In genomic region chr6:154408906-154409500, GRCh38 we compare ENCODE assay signal across 11 cellular contexts. TPM values are rescaled to one million over a fixed set of nuclear protein-coding genes. Genes with fewer than 3 reads are reported as not detected.
DNase-seq lines count a peak whose midpoint lies in the region; ATAC-seq and TF ChIP-seq lines count a peak whose summit lies in the region.
"Had no signal": no experiment of that assay in that cellular context is flagged by ENCODE, and none has a peak within 500 bp of the region (broad histone marks: within the 10 kb centered on the region; RNA-seq: fewer than 3 reads in every experiment).

No MANE protein-coding gene starts in this region.

- H3K27me3 ChIP-seq in WERI-Rb-1 (ENCODE audit: insufficient read depth, low read depth, severe bottlenecking) (no peaks in the 10 kb centered on the region), hepatocyte (no peaks in the 10 kb centered on the region), upper lobe of right lung (no peaks in the 10 kb centered on the region), esophagus squamous epithelium (no peaks in the 10 kb centered on the region)

- H3K27ac Mint-ChIP-seq in activated naive CD4-positive, alpha-beta T cell treated with anti-CD3 and anti-CD28 coated beads for 36 hours, result no peak overlapping the region
- H3K27ac Mint-ChIP-seq: CD4-positive, alpha-beta T cell had no signal

- TF ChIP-seq CTCF in WERI-Rb-1 (IDR thresholded peaks at IDR 0.05; ENCODE audit: low read depth, low read length), result peak; percentile 56
- TF ChIP-seq CTCF in hepatocyte (IDR thresholded peaks at IDR 0.05; ENCODE audit: poor library complexity), result peak; percentile 41
- TF ChIP-seq CTCF in upper lobe of right lung (IDR thresholded peaks at IDR 0.05), result peak; percentile 19
- peak in 3 of 6 experiments; percentile 14 to 44 (median 39) for TF ChIP-seq CTCF in esophagus squamous epithelium (IDR thresholded peaks at IDR 0.05)

- 57% methylated on average over 4 of the region's 4 CpGs for WGBS in hepatocyte (ENCODE audit: low lambda C conversion rate, missing lambda C conversion rate)
- WGBS in esophagus squamous epithelium, 2 donors, result 29 to 39% methylated on average over 4 of the region's 4 CpGs

- no peaks in the 10 kb centered on the region for H3K9me3 ChIP-seq in WERI-Rb-1 (ENCODE audit: severe bottlenecking)
- no peaks in the 10 kb centered on the region for H3K9me3 ChIP-seq in hepatocyte (ENCODE audit: low read depth)
- no peaks in the 10 kb centered on the region for H3K9me3 ChIP-seq in upper lobe of right lung
- no peaks in the 10 kb centered on the region for H3K9me3 ChIP-seq in esophagus squamous epithelium

- peak; percentile 36 for DNase-seq in activated naive CD4-positive, alpha-beta T cell treated with anti-CD3 and anti-CD28 coated beads for 36 hours
- DNase-seq in activated naive CD4-positive, alpha-beta T cell treated with anti-CD3 and anti-CD28 coated beads, Interleukin-2, amount 50 U/mL, for 16 hours, result no peak
- DNase-seq in WERI-Rb-1, result peak; percentile 57
- no peak for DNase-seq in hepatocyte (ENCODE audit: low spot score)
- no peak for DNase-seq in upper lobe of right lung
- no peak for DNase-seq in esophagus squamous epithelium (lab: John Stamatoyannopoulos, UW)
- DNase-seq in NCI-H2196 treated with DMSO at 0.1 percent for 48 hours (lab: John Stamatoyannopoulos, UW; ENCODE audit: unreplicated experiment), result no peak
- DNase-seq: activated gamma-delta T cell, NCI-H510A had no signal

- H3K36me3 ChIP-seq in WERI-Rb-1 (no peaks in the 10 kb centered on the region), hepatocyte (replicated peaks; ENCODE audit: insufficient read depth, low read depth) (no peaks in the 10 kb centered on the region), upper lobe of right lung (no peaks in the 10 kb centered on the region), esophagus squamous epithelium (peaks cover 0 to 60% (median 7%) of the 10 kb centered on the region in 3 donors)

- H3K27ac ChIP-seq in WERI-Rb-1 (no peak overlapping the region), hepatocyte (no peak overlapping the region), upper lobe of right lung (no peak overlapping the region), esophagus squamous epithelium (peak overlapping the region in 2 of 4 donors; percentile 86 to 89)

- H4K20me1 ChIP-seq in hepatocyte (ENCODE audit: insufficient read depth, poor library complexity, severe bottlenecking), result no peaks in the 10 kb centered on the region

- H3K79me2 ChIP-seq in hepatocyte, result no peaks in the 10 kb centered on the region

- intact Hi-C loops in activated naive CD4-positive, alpha-beta T cell treated with anti-CD3 and anti-CD28 coated beads for 36 hours (cut with micrococcal nuclease), result loop anchor here (1.0 kb wide), 1 partner anchor 253 kb away; no protein-coding TSS in a partner anchor
- intact Hi-C loops in upper lobe of right lung (cut with DNase I), result no loop called here
- intact Hi-C loops in esophagus squamous epithelium (cut with DNase I), result no loop called here

- H3K4me1 Mint-ChIP-seq in activated naive CD4-positive, alpha-beta T cell treated with anti-CD3 and anti-CD28 coated beads for 36 hours (ENCODE audit: low read depth), result peaks cover 9% of the 10 kb centered on the region

- H3K4me1 ChIP-seq in hepatocyte (ENCODE audit: insufficient read depth) (peaks cover 12% of the 10 kb centered on the region), upper lobe of right lung (peaks cover 26% of the 10 kb centered on the region), esophagus squamous epithelium (peaks cover 20 to 54% (median 24%) of the 10 kb centered on the region in 3 donors)

- no peaks in the 10 kb centered on the region for H3K36me3 Mint-ChIP-seq in activated naive CD4-positive, alpha-beta T cell treated with anti-CD3 and anti-CD28 coated beads for 36 hours (ENCODE audit: low read depth)

- H2AFZ ChIP-seq in hepatocyte, result no peak overlapping the region

- H3K9me3 Mint-ChIP-seq in activated naive CD4-positive, alpha-beta T cell treated with anti-CD3 and anti-CD28 coated beads for 36 hours, result no peaks in the 10 kb centered on the region
- H3K9me3 Mint-ChIP-seq: CD4-positive, alpha-beta T cell had no signal

- ATAC-seq in upper lobe of right lung, result peak; percentile 42
- no peak for ATAC-seq in HG02938 (IDR thresholded peaks at IDR 0.05; ENCODE audit: unreplicated experiment)

- CTCF ChIA-PET in activated naive CD4-positive, alpha-beta T cell treated with anti-CD3 and anti-CD28 coated beads for 36 hours (lab: Charles Lee), result no interaction called here

- H3K4me3 ChIP-seq in WERI-Rb-1 (ENCODE audit: low read depth, low read length) (no peak overlapping the region), hepatocyte (no peak overlapping the region), upper lobe of right lung (no peak overlapping the region), esophagus squamous epithelium (no peak overlapping the region)

- H3K4me3 Mint-ChIP-seq in activated naive CD4-positive, alpha-beta T cell treated with anti-CD3 and anti-CD28 coated beads for 36 hours, result no peak overlapping the region
- H3K4me3 Mint-ChIP-seq: CD4-positive, alpha-beta T cell had no signal

- H3K27me3 Mint-ChIP-seq in activated naive CD4-positive, alpha-beta T cell treated with anti-CD3 and anti-CD28 coated beads for 36 hours (ENCODE audit: low read depth), result peaks cover 2% of the 10 kb centered on the region
- H3K27me3 Mint-ChIP-seq: CD4-positive, alpha-beta T cell had no signal

- no peaks in the 10 kb centered on the region for H3K9me2 ChIP-seq in hepatocyte (replicated peaks; ENCODE audit: insufficient read depth)

- no peak for TF ChIP-seq POLR2A in esophagus squamous epithelium (IDR thresholded peaks at IDR 0.05)

- H3K4me2 ChIP-seq in hepatocyte, result no peak overlapping the region

RNA-seq across cellular contexts. Expression of gene IPCEF1, which starts 52.4 kb away (rescaled TPM):
- 10 to 100 TPM; 24.4 to 25.2 TPM for total RNA-seq in activated naive CD4-positive, alpha-beta T cell treated with anti-CD3 and anti-CD28 coated beads for 36 hours
- total RNA-seq in hepatocyte (0.80 and 0.84 TPM in 2 replicates), upper lobe of right lung (8.8 TPM), esophagus squamous epithelium (1 to 10 TPM; 1.8 to 8.1 (median 3.5) TPM)
- polyA plus RNA-seq in hepatocyte, result 1.2 TPM in 1 of 2 replicates, not detected in the other

Comparison
In these comparisons a context has a peak if more than half of its experiments do, and no peak if none do; other contexts are left out.
1. DNase-seq: peak in activated naive CD4-positive, alpha-beta T cell treated with anti-CD3 and anti-CD28 coated beads for 36 hours (single experiment) and WERI-Rb-1 (single experiment); none in activated naive CD4-positive, alpha-beta T cell treated with anti-CD3 and anti-CD28 coated beads, Interleukin-2, amount 50 U/mL, for 16 hours (single experiment), hepatocyte (single experiment), upper lobe of right lung (single experiment), esophagus squamous epithelium (single experiment) and NCI-H2196 treated with DMSO at 0.1 percent for 48 hours (single experiment).